In the genomic region with DNA sequence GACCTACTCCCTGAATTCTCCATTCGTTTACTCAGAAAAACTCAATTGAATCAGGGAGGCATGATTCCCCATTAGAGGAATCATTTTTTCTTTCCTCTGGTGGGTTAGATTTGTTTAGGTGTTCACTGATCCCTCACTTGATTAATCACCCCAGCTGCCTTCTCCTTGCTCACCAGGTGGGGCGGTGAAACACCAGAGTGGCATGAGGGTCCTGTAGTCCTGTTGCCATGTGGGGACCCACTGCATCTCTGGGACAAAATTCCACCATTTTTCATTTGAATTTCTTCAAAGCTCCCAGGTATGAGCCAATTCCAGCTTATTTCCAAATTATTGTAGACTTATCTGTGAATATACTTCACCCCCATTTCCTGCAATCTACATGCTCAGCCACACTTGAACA, we compare ENCODE assay signal across 19 cellular contexts.
"Had no signal": no experiment of that assay in that cellular context is flagged by ENCODE, and none has a peak within 500 bp of the region (broad histone marks: within the 10 kb centered on the region; RNA-seq: fewer than 3 reads in every experiment).

No MANE protein-coding gene starts in this region.

- DNase-seq: cerebellar nuclear complex; effector CD4-positive, alpha-beta T cell; heart right ventricle; hypothalamus; left ventricle myocardium inferior; mesenchymal stem cell; naive B cell; stimulated activated CD4-positive, alpha-beta T cell treated with anti-CD3 and anti-CD28 coated beads, Interleukin-2, amount 100 ng/mL, for 24 hours; stimulated activated CD4-positive, alpha-beta T cell treated with anti-CD3 and anti-CD28 coated beads, Interleukin-4, amount 100 ng/mL, for 4 hours; stimulated activated naive B cell treated with anti-CD40 and anti-IgM and Interleukin-4, amounts not matched to agents 10 μg/mL and 1 μg/mL and 100 μg/mL, for 72 hours; stimulated activated naive CD8-positive, alpha-beta T cell treated with anti-CD3 and anti-CD28 coated beads, Interleukin-15, amount 100 ng/mL, for 72 hours; testis; transverse colon had no signal

- H3K36me3 Mint-ChIP-seq: naive B cell; stimulated activated naive B cell treated with anti-CD40 and anti-IgM and Interleukin-4, amounts not matched to agents 10 μg/mL and 1 μg/mL and 100 μg/mL, for 72 hours had no signal

- H3K27me3 Mint-ChIP-seq: naive B cell; stimulated activated naive B cell treated with anti-CD40 and anti-IgM and Interleukin-4, amounts not matched to agents 10 μg/mL and 1 μg/mL and 100 μg/mL, for 72 hours; stimulated activated naive CD8-positive, alpha-beta T cell treated with anti-CD3 and anti-CD28 coated beads, Interleukin-15, amount 100 ng/mL, for 72 hours had no signal

- H3K4me1 ChIP-seq: transverse colon had no signal

- ATAC-seq: heart right ventricle; sciatic nerve; stimulated activated naive B cell treated with anti-CD40 and anti-IgM and Interleukin-4, amounts not matched to agents 10 μg/mL and 1 μg/mL and 100 μg/mL, for 72 hours; stimulated activated naive CD8-positive, alpha-beta T cell treated with anti-CD3 and anti-CD28 coated beads, Interleukin-15, amount 100 ng/mL, for 72 hours had no signal

- H3K9me3 ChIP-seq: heart right ventricle, left ventricle myocardium inferior, neutrophil, testis, transverse colon had no signal

- H3K27ac Mint-ChIP-seq: naive B cell; stimulated activated naive B cell treated with anti-CD40 and anti-IgM and Interleukin-4, amounts not matched to agents 10 μg/mL and 1 μg/mL and 100 μg/mL, for 72 hours; stimulated activated naive CD8-positive, alpha-beta T cell treated with anti-CD3 and anti-CD28 coated beads, Interleukin-15, amount 100 ng/mL, for 72 hours had no signal

- H3K9me3 Mint-ChIP-seq: nephron had no signal

- H3K4me3 ChIP-seq: coronary artery, heart right ventricle, left ventricle myocardium inferior, lung, skin epidermis, testis, transverse colon had no signal

- H3K36me3 ChIP-seq: heart right ventricle, left ventricle myocardium inferior, neutrophil, transverse colon had no signal

- H3K4me3 Mint-ChIP-seq: naive B cell; nephron; stimulated activated naive B cell treated with anti-CD40 and anti-IgM and Interleukin-4, amounts not matched to agents 10 μg/mL and 1 μg/mL and 100 μg/mL, for 72 hours; stimulated activated naive CD8-positive, alpha-beta T cell treated with anti-CD3 and anti-CD28 coated beads, Interleukin-15, amount 100 ng/mL, for 72 hours had no signal

- H3K4me1 Mint-ChIP-seq: naive B cell; stimulated activated naive B cell treated with anti-CD40 and anti-IgM and Interleukin-4, amounts not matched to agents 10 μg/mL and 1 μg/mL and 100 μg/mL, for 72 hours; stimulated activated naive CD8-positive, alpha-beta T cell treated with anti-CD3 and anti-CD28 coated beads, Interleukin-15, amount 100 ng/mL, for 72 hours had no signal

- H3K27me3 ChIP-seq: neutrophil, testis, transverse colon had no signal

- H3K27ac ChIP-seq: coronary artery, heart right ventricle, left ventricle myocardium inferior, neutrophil, skin epidermis, testis, transverse colon had no signal
